In the genomic region with DNA sequence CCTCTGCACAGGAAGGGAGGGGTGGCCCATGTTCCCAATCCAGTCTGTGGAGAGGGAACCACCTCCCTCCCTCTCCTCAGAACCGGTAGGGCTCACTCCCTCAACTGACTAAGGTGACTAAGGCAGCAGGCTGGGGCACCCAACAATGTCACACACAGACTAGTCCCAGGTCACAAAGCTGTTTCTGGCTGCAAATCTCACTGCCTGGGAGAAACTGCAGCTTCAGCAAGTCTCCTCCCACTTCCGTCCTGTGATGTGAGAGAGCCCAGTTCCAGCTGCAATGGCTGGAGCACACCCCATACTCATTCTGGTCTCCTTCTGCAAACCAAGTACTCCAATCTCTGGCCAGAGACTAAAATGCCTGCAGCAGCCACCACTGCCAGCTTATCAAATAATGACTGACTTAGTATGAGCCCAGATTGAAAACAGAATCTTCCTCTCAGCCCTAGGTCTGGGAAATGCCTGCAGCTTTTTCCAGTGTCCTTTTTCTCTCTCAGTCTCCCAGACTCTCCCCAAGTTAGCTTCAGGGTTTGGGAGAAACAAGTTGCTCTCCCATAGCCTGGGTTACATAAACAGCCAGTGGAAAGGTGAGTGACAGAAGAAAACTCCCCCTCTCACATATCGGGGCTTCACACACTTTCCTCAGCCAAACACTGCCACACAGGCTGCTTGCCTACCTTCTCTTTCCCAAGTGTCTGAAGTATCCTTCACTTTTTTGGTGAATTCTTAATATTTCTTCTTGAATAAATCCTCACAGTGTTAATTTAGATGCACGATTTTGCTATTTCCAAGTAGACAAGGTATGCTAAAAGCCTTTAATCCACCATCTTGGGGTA, we compare ENCODE assay signal across 8 cellular contexts.
DNase-seq lines count a peak whose midpoint lies in the region; ATAC-seq and TF ChIP-seq lines count a peak whose summit lies in the region.

No MANE protein-coding gene starts in this region.

- peaks cover 0 to 2% of the 10 kb centered on the region in 2 donors for H3K27me3 Mint-ChIP-seq in natural killer cell treated with Interleukin-12 subunit alpha and Interleukin-12 subunit beta and Interleukin-15 and Interleukin-18, amount 100 ng/mL, for 72 hours

- H3K36me3 Mint-ChIP-seq in natural killer cell treated with Interleukin-12 subunit alpha and Interleukin-12 subunit beta and Interleukin-15 and Interleukin-18, amount 100 ng/mL, for 72 hours: no peaks in the 10 kb centered on the region

- no peaks in the 10 kb centered on the region for H3K9me3 Mint-ChIP-seq in natural killer cell treated with Interleukin-12 subunit alpha and Interleukin-12 subunit beta and Interleukin-15 and Interleukin-18, amount 100 ng/mL, for 72 hours

- POLR2A ChIA-PET in RWPE1 (lab: Yijun Ruan, JAX; ENCODE audit: low non-redundant PET): interaction anchor here (0.6 kb wide), 2 partner anchors 97 to 248 kb away, joined by 4 to 8 read pairs; a partner anchor contains a TSS

- CTCF ChIA-PET in RWPE1 (lab: Yijun Ruan, JAX): interaction anchor here (0.6 to 1.0 kb wide), 3 partner anchors 20 to 1709 kb away, joined by 3 to 10 read pairs (median 4); no protein-coding TSS in a partner anchor

- H3K27ac ChIP-seq in RWPE1: peak overlapping the region; percentile 4; the same call in 1 of the 2 replicates

- no peak for TF ChIP-seq CTCF in RWPE1 (conservative IDR thresholded peaks at IDR 0.05; ENCODE audit: low read depth)

- DNase-seq in C1 segment of cervical spinal cord (lab: John Stamatoyannopoulos, UW) (peak in 10 of 14 donors; percentile 4 to 46 (median 26)), RWPE1 (ENCODE audit: low spot score) (no peak), ecto neural progenitor cell (ENCODE audit: low spot score) (peak; percentile 60), LoVo (ENCODE audit: low spot score) (no peak), 8988T (no peak)
- DNase-seq in natural killer cell treated with Interleukin-12 subunit alpha and Interleukin-12 subunit beta and Interleukin-15 and Interleukin-18, amount 100 ng/mL, for 72 hours (ENCODE audit: low spot score): no peak

- H3K27ac Mint-ChIP-seq in natural killer cell treated with Interleukin-12 subunit alpha and Interleukin-12 subunit beta and Interleukin-15 and Interleukin-18, amount 100 ng/mL, for 72 hours: peak overlapping the region in 1 of 2 donors; percentile 78

- H3K4me1 Mint-ChIP-seq in natural killer cell treated with Interleukin-12 subunit alpha and Interleukin-12 subunit beta and Interleukin-15 and Interleukin-18, amount 100 ng/mL, for 72 hours (ENCODE audit: low read depth in 2 of 2): peaks cover 10 to 14% of the 10 kb centered on the region in 2 donors

- H3K4me3 Mint-ChIP-seq in natural killer cell treated with Interleukin-12 subunit alpha and Interleukin-12 subunit beta and Interleukin-15 and Interleukin-18, amount 100 ng/mL, for 72 hours: no peak overlapping the region

- ATAC-seq in GM19035 (IDR thresholded peaks at IDR 0.05; ENCODE audit: unreplicated experiment): peak; percentile 96
- peak; percentile 93 for ATAC-seq in HG03095 (IDR thresholded peaks at IDR 0.05; ENCODE audit: unreplicated experiment)
- peak; percentile 65 to 78 for ATAC-seq in natural killer cell treated with Interleukin-12 subunit alpha and Interleukin-12 subunit beta and Interleukin-15 and Interleukin-18, amount 100 ng/mL, for 72 hours

Comparison
In these comparisons a context has a peak if more than half of its experiments do, and no peak if none do; other contexts are left out.
1. DNase-seq: peak in C1 segment of cervical spinal cord (10 of 14) and ecto neural progenitor cell (single experiment); none in RWPE1 (single experiment), natural killer cell treated with Interleukin-12 subunit alpha and Interleukin-12 subunit beta and Interleukin-15 and Interleukin-18, amount 100 ng/mL, for 72 hours (single experiment), LoVo (single experiment) and 8988T (single experiment).
2. Peak in every context shown above with its lines, with median percentiles within 50 percentile points of each other: ATAC-seq.